8 cellular contexts compared by ENCODE assay signal in the genomic region with DNA sequence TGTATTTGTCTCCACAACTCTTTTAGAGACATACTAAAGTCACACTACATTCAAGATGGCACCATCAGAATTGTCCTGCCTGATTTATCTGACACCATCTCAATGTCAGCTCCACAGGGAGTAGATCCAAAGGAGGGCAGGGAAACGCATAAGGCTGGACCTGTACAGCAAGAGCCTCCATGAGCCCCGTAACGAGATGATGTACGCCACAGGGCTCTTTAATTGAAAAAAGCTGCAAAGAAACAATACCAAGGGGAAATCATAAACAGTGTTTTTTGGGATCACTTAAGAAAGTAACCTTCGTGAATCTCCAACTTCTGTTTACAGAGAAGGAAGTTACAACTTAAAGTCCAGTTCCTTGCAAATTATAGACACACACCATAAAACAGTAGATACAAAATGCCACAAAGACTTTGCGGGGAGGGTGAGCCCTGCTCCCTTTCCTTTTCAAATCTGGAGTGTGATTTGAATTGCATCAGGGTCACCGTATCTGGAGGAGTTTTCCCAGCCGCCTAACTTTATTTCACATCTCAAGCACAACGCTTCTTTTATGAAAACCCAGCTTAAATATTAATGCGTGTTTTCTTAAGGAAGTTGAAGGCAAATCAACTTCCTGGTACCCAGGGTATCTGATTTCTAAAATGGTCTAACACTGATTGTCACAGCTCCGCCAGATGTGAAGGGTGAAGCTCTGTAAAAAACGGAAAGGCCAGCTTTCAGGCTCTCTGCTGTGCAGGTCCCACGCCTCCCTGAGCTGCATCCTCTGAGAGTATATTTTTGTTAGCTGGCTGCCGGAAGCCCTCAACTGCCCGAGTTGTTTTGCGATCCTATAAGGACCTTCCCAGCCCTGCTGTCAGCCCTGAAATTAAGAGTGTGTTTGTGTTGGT.
DNase-seq lines count a peak whose midpoint lies in the region; ATAC-seq and TF ChIP-seq lines count a peak whose summit lies in the region.

No MANE protein-coding gene starts in this region.

- H3K9ac ChIP-seq in H9 (ENCODE audit: extremely low read depth, insufficient read length, low read length): no peak overlapping the region

- H2BK12ac ChIP-seq in H9 (ENCODE audit: insufficient read length, low read depth, low read length): no peak overlapping the region

- H3K9me2 ChIP-seq in PC-9 (ENCODE audit: insufficient read depth): no peaks in the 10 kb centered on the region

- no peak overlapping the region for H2BK5ac ChIP-seq in H9 (ENCODE audit: insufficient read length, low read length)

- H3K27me3 Mint-ChIP-seq in H9 (ENCODE audit: low read depth): peaks cover 19% of the 10 kb centered on the region

- H3K4me3 Mint-ChIP-seq in H9: no peak overlapping the region

- no peak overlapping the region for H2BK15ac ChIP-seq in H9 (ENCODE audit: low read depth, low read length)

- no peak overlapping the region for H3K27ac ChIP-seq in H9 (ENCODE audit: insufficient read length, low read depth, low read length)
- no peak overlapping the region for H3K27ac ChIP-seq in PC-9
- H3K27ac ChIP-seq in lung (ENCODE audit: low read depth in 1 of 2, low read length in 1 of 2): peak overlapping the region; percentile 33 to 70

- no peak overlapping the region for H2BK20ac ChIP-seq in H9 (ENCODE audit: low read depth, low read length, poor library complexity, severe bottlenecking)

- no peak overlapping the region for H3K23ac ChIP-seq in H9 (ENCODE audit: insufficient read length, low read depth, low read length)

- POLR2A ChIA-PET in PC-9 (lab: Charles Lee; ENCODE audit: unreplicated experiment): no interaction called here

- H3K56ac ChIP-seq in H9 (ENCODE audit: insufficient read length, low read depth, low read length): no peak overlapping the region

- H3T11ph ChIP-seq in H9 (ENCODE audit: low read length): no peak overlapping the region

- peak overlapping the region in 2 of 3 experiments; percentile 36 to 78; a peak in 5 of 7 replicates for H3K27ac Mint-ChIP-seq in H9

- no peak overlapping the region for H4K91ac ChIP-seq in H9 (ENCODE audit: insufficient read length, low read depth, low read length)

- H4K5ac ChIP-seq in H9 (ENCODE audit: insufficient read length, low read depth, low read length): no peak overlapping the region

- intact Hi-C loops in PC-9 (cut with micrococcal nuclease; ENCODE audit: unreplicated experiment): no loop called here

- H3K23me2 ChIP-seq in H9 (ENCODE audit: insufficient read length, low read depth, low read length, poor library complexity, severe bottlenecking): no peaks in the 10 kb centered on the region

- H3K79me1 ChIP-seq in H9 (ENCODE audit: insufficient read depth, low read depth, low read length, poor library complexity, severe bottlenecking): no peaks in the 10 kb centered on the region

- H2BK120ac ChIP-seq in H9 (ENCODE audit: low read depth, low read length, poor library complexity, severe bottlenecking): no peak overlapping the region

- H3K4me1 ChIP-seq in H9 (ENCODE audit: insufficient read depth, low read length) (0 out of 2 replicates have a peak, but pooled peaks cover 2% of the 10 kb centered on the region), PC-9 (replicated peaks; ENCODE audit: insufficient read depth) (no peaks in the 10 kb centered on the region), lung (ENCODE audit: control insufficient read depth in 2 of 2, insufficient read depth in 2 of 2, low read length in 2 of 2) (peaks cover 3% of the 10 kb centered on the region in 2 donors)

- H2AFZ ChIP-seq in H9 (ENCODE audit: low read length): peak overlapping the region; percentile 36
- 0 out of 2 replicates have a peak overlapping the region, but pooled peaks have one; percentile 39 for H2AFZ ChIP-seq in PC-9

- DNase-seq in H9 (no peak), PC-9 (no peak), lung (ENCODE audit: low spot score) (no peak), HUDEP-2 (lab: John Stamatoyannopoulos, UW; ENCODE audit: unreplicated experiment in 76 of 76) (no peak), MG63 (no peak), DMS53 treated with DMSO at 0.1 percent for 48 hours (lab: John Stamatoyannopoulos, UW; ENCODE audit: unreplicated experiment) (no peak)
- DNase-seq in stimulated activated CD8-positive, alpha-beta memory T cell treated with anti-CD3 and anti-CD28 coated beads, Interleukin-4, amount 100 ng/mL, for 48 hours: no peak

- peak; percentile 91 for ATAC-seq in GM18520 (IDR thresholded peaks at IDR 0.05; ENCODE audit: unreplicated experiment)
- ATAC-seq in lung (ENCODE audit: insufficient read depth, low FRiP score): no peak

- H3K9me3 ChIP-seq in H9 (ENCODE audit: control insufficient read depth, low read depth, low read length) (no peaks in the 10 kb centered on the region), PC-9 (ENCODE audit: insufficient read depth, low read depth) (no peaks in the 10 kb centered on the region), lung (ENCODE audit: control insufficient read depth in 2 of 2, insufficient read depth in 1 of 2, low read length in 1 of 2) (no peaks in the 10 kb centered on the region), MG63 (no peaks in the 10 kb centered on the region)

- H3K4me2 ChIP-seq in H9 (ENCODE audit: insufficient read depth, insufficient read length, low read length): no peak overlapping the region
- no peak overlapping the region for H3K4me2 ChIP-seq in PC-9

- no peaks in the 10 kb centered on the region for H3K36me3 ChIP-seq in PC-9 (ENCODE audit: low read depth)
- H3K36me3 ChIP-seq in lung (ENCODE audit: control insufficient read depth in 2 of 2, insufficient read depth in 2 of 2, low read length in 2 of 2): no peaks in the 10 kb centered on the region
- no peaks in the 10 kb centered on the region for H3K36me3 ChIP-seq in MG63

- H4K20me1 ChIP-seq in H9 (ENCODE audit: control insufficient read depth, insufficient read depth, insufficient read length): no peaks in the 10 kb centered on the region
- H4K20me1 ChIP-seq in PC-9 (ENCODE audit: insufficient read depth): no peaks in the 10 kb centered on the region

- H3K14ac ChIP-seq in H9 (ENCODE audit: insufficient read depth, low read length): peak overlapping the region; percentile 65; the same call in 1 of the 2 replicates

- no peak overlapping the region for H4K8ac ChIP-seq in H9 (replicated peaks; ENCODE audit: insufficient read length, low read depth, low read length)

- H3K27me3 ChIP-seq in H9 (ENCODE audit: insufficient read depth, low read length) (no peaks in the 10 kb centered on the region), PC-9 (ENCODE audit: insufficient read depth, low read depth) (peaks cover 30% of the 10 kb centered on the region), lung (ENCODE audit: control insufficient read depth, insufficient read depth) (no peaks in the 10 kb centered on the region), MG63 (no peaks in the 10 kb centered on the region)

- peaks cover 15 to 16% of the 10 kb centered on the region in 2 experiments for H3K4me1 Mint-ChIP-seq in H9

- WGBS in H9 (ENCODE audit: extremely low coverage, insufficient read length, low lambda C conversion rate): no CpG with 5 or more reads among the region's 16 CpGs
- 20 to 26% methylated on average over 16 of the region's 16 CpGs for WGBS in lung, 2 donors

- BruUV-seq in PC-9 (replicated peaks; lab: Mats Ljungman, UMichigan): no TSS peak

- H3K4me3 ChIP-seq in PC-9 (no peak overlapping the region), lung (no peak overlapping the region), MG63 (no peak overlapping the region)

- CTCF ChIA-PET in PC-9 (lab: Charles Lee): no interaction called here

- no peaks in the 10 kb centered on the region for H3K9me3 Mint-ChIP-seq in H9

- no peak overlapping the region for H3K18ac ChIP-seq in H9 (ENCODE audit: insufficient read length, low read depth, low read length)

- H3K36me3 Mint-ChIP-seq in H9 (ENCODE audit: insufficient read depth in 1 of 3, low read depth in 3 of 3): no peaks in the 10 kb centered on the region

- H3F3A ChIP-seq in PC-9 (ENCODE audit: insufficient read depth, low read depth): no peaks in the 10 kb centered on the region

- H3K4ac ChIP-seq in H9 (ENCODE audit: low read depth, low read length): no peak overlapping the region

- H3K79me2 ChIP-seq in H9 (ENCODE audit: insufficient read depth, low read length) (no peaks in the 10 kb centered on the region), PC-9 (ENCODE audit: low read depth) (no peaks in the 10 kb centered on the region)

- TF ChIP-seq CTCF in H9 (conservative IDR thresholded peaks at IDR 0.05): no peak
- TF ChIP-seq CTCF in PC-9 (conservative IDR thresholded peaks at IDR 0.05): no peak
- no peak for TF ChIP-seq CTCF in lung (IDR thresholded peaks at IDR 0.05; ENCODE audit: control extremely low read depth, extremely low read depth)

- H2AK5ac ChIP-seq in H9 (ENCODE audit: insufficient read length, low read length): no peak overlapping the region

Comparison
In these comparisons a context has a peak if more than half of its experiments do, and no peak if none do; other contexts are left out.
1. H3K27ac ChIP-seq: peak in lung (2 of 2); none in H9 (single experiment) and PC-9 (single experiment).